8 cellular contexts compared by ENCODE assay signal in the genomic region with DNA sequence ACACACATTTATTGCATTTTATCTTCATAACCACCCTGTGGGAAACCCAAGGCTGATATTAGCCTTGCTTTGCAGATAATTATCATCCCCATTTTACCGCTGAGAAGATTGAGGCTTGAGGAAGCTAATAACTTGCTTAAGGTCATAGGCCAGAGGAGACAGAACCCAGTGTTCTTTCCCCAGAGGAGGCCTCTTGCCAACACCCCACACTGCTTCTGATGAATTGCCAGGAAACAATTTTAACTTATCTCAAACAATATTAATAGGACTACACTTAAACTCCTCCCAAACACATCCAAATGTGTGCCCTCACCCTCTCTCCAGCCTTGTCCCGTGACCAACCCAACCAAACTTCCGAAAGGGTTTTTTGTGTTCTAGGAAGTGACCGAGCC. TPM values are rescaled to one million over a fixed set of nuclear protein-coding genes. Genes with fewer than 3 reads are reported as not detected.
DNase-seq lines count a peak whose midpoint lies in the region; ATAC-seq and TF ChIP-seq lines count a peak whose summit lies in the region.

No MANE protein-coding gene starts in this region.

- peak overlapping the region in 1 of 2 donors; percentile 60 for H3K9ac ChIP-seq in liver (ENCODE audit: low read depth in 1 of 2, low read length in 2 of 2)

- peak overlapping the region; percentile 94 for H3K4me3 Mint-ChIP-seq in activated T-cell treated with anti-CD3 and anti-CD28 coated beads, Interleukin-2, amount 50 U/mL, for 24 hours
- H3K4me3 Mint-ChIP-seq in type B pancreatic cell = peak overlapping the region; percentile 80

- no peak for ATAC-seq in body of pancreas
- no peak for ATAC-seq in HG03439 (IDR thresholded peaks at IDR 0.05; ENCODE audit: unreplicated experiment)

- intact Hi-C loops in body of pancreas (cut with DNase I) = loop anchor here (10.0 kb wide), 1 partner anchor 261 kb away; no protein-coding TSS in a partner anchor
- intact Hi-C loops in A673 (cut with micrococcal nuclease; ENCODE audit: unreplicated experiment) = loop anchor here (5.0 to 10.0 kb wide), 2 partner anchors 174 to 261 kb away; no protein-coding TSS in a partner anchor

- DNase-seq in activated T-cell treated with anti-CD3 and anti-CD28 coated beads, Interleukin-2, amount 50 U/mL, for 24 hours = no peak
- DNase-seq in activated T-cell treated with anti-CD3 and anti-CD28 coated beads for 4 hours (no peak), body of pancreas (no peak), type B pancreatic cell (ENCODE audit: extremely low spot score, unreplicated experiment) (no peak), ACHN (no peak), A673 (ENCODE audit: low spot score) (no peak)

- peaks cover 14% of the 10 kb centered on the region for H3K36me3 Mint-ChIP-seq in activated T-cell treated with anti-CD3 and anti-CD28 coated beads, Interleukin-2, amount 50 U/mL, for 24 hours (ENCODE audit: low read depth)
- H3K36me3 Mint-ChIP-seq in type B pancreatic cell = no peaks in the 10 kb centered on the region

- WGBS in body of pancreas, 2 donors = 60 to 65% methylated on average over 4 of the region's 4 CpGs
- 73% methylated on average over 4 of the region's 4 CpGs for WGBS in liver

- peak overlapping the region; percentile 73 to 89 (median 82) for H3K27ac ChIP-seq in body of pancreas
- H3K27ac ChIP-seq in liver (ENCODE audit: low read depth in 1 of 2, low read length in 2 of 2) = peak overlapping the region; percentile 58 to 85
- no peak overlapping the region for H3K27ac ChIP-seq in A673 (ENCODE audit: low read depth, low read length, poor library complexity, severe bottlenecking)

- H3K9me3 ChIP-seq in body of pancreas (no peaks in the 10 kb centered on the region), liver (ENCODE audit: control insufficient read depth in 4 of 4, low read length in 3 of 4) (no peaks in the 10 kb centered on the region), A673 (ENCODE audit: low read depth, low read length, poor library complexity, severe bottlenecking) (no peaks in the 10 kb centered on the region)

- POLR2A ChIA-PET in A673 (lab: Charles Lee; ENCODE audit: low non-redundant PET) = no interaction called here

- TF ChIP-seq POLR2A in body of pancreas (IDR thresholded peaks at IDR 0.05) = no peak

- peaks cover 0 to 5% of the 10 kb centered on the region in 2 donors for H3K36me3 ChIP-seq in body of pancreas (replicated peaks in 1 of 2; ENCODE audit: insufficient read depth in 1 of 2, low read depth in 2 of 2)
- H3K36me3 ChIP-seq in liver (ENCODE audit: control insufficient read depth in 4 of 4, insufficient read depth in 3 of 4, low read depth in 1 of 4, low read length in 3 of 4) = peaks cover 5 to 7% (median 6%) of the 10 kb centered on the region in 4 donors
- H3K36me3 ChIP-seq in A673 (ENCODE audit: insufficient read depth, low read length, poor library complexity, severe bottlenecking) = peaks cover 9% of the 10 kb centered on the region

- H3K4me1 ChIP-seq in body of pancreas (peaks cover 61% of the 10 kb centered on the region), liver (ENCODE audit: control insufficient read depth in 4 of 4, insufficient read depth in 4 of 4, low read length in 3 of 4) (peaks cover 10 to 36% (median 27%) of the 10 kb centered on the region in 4 donors), A673 (ENCODE audit: insufficient read depth, low read length, poor library complexity, severe bottlenecking) (peaks cover 21% of the 10 kb centered on the region)

- no peaks in the 10 kb centered on the region for H3K9me3 Mint-ChIP-seq in activated T-cell treated with anti-CD3 and anti-CD28 coated beads, Interleukin-2, amount 50 U/mL, for 24 hours
- H3K9me3 Mint-ChIP-seq in type B pancreatic cell = no peaks in the 10 kb centered on the region

- H3K27me3 Mint-ChIP-seq in activated T-cell treated with anti-CD3 and anti-CD28 coated beads, Interleukin-2, amount 50 U/mL, for 24 hours = no peaks in the 10 kb centered on the region
- H3K27me3 Mint-ChIP-seq in type B pancreatic cell = no peaks in the 10 kb centered on the region

- H3K4me1 Mint-ChIP-seq in activated T-cell treated with anti-CD3 and anti-CD28 coated beads, Interleukin-2, amount 50 U/mL, for 24 hours (ENCODE audit: low read depth) = peaks cover 36% of the 10 kb centered on the region
- peaks cover 26% of the 10 kb centered on the region for H3K4me1 Mint-ChIP-seq in type B pancreatic cell (ENCODE audit: unreplicated experiment)

- CTCF ChIA-PET in A673 (lab: Charles Lee) = no interaction called here

- no peak for TF ChIP-seq RAD21 in liver (IDR thresholded peaks at IDR 0.05)

- H3K27ac Mint-ChIP-seq in activated T-cell treated with anti-CD3 and anti-CD28 coated beads, Interleukin-2, amount 50 U/mL, for 24 hours = peak overlapping the region; percentile 95
- H3K27ac Mint-ChIP-seq in type B pancreatic cell = peak overlapping the region; percentile 93

- H3K4me3 ChIP-seq in body of pancreas (no peak overlapping the region), liver (ENCODE audit: low read depth in 1 of 3, low read length in 3 of 3) (no peak overlapping the region), A673 (ENCODE audit: low read depth, low read length, poor library complexity, severe bottlenecking) (no peak overlapping the region)

- in situ Hi-C loops in ACHN (cut with HindIII; ENCODE audit: low pct_ligation_motif_present, low pct_unique_long_range_greater_than_20kb, low sequenced_read_pairs) = no loop called here

- BruUV-seq in A673 (replicated peaks; lab: Mats Ljungman, UMichigan) = no TSS peak

- H3K27me3 ChIP-seq in body of pancreas (no peaks in the 10 kb centered on the region), liver (ENCODE audit: control insufficient read depth in 4 of 4, insufficient read depth in 4 of 4, low read length in 3 of 4) (no peaks in the 10 kb centered on the region), A673 (replicated peaks; ENCODE audit: insufficient read depth, low read depth, low read length, poor library complexity) (no peaks in the 10 kb centered on the region)

- TF ChIP-seq CTCF in body of pancreas (IDR thresholded peaks at IDR 0.05) (no peak), liver (IDR thresholded peaks at IDR 0.05; ENCODE audit: low read depth, low read length, missing input control) (no peak), type B pancreatic cell (conservative IDR thresholded peaks at IDR 0.05) (no peak), A673 (conservative IDR thresholded peaks at IDR 0.05; ENCODE audit: low read depth, low read length) (no peak)

TF ChIP-seq in liver, 16 proteins besides CTCF, POLR2A, EP300 and RAD21:
- TF ChIP-seq EGR1 (IDR thresholded peaks at IDR 0.05; ENCODE audit: low read depth in 2 of 2) = no peak
- no peak for TF ChIP-seq JUND (IDR thresholded peaks at IDR 0.05)
- peak; percentile 98 for TF ChIP-seq NR2F2 (IDR thresholded peaks at IDR 0.05)
- no peak for TF ChIP-seq TAF1 (conservative IDR thresholded peaks at IDR 0.05)
- no peak for TF ChIP-seq SP1 (IDR thresholded peaks at IDR 0.05)
- TF ChIP-seq, protein P1, sequence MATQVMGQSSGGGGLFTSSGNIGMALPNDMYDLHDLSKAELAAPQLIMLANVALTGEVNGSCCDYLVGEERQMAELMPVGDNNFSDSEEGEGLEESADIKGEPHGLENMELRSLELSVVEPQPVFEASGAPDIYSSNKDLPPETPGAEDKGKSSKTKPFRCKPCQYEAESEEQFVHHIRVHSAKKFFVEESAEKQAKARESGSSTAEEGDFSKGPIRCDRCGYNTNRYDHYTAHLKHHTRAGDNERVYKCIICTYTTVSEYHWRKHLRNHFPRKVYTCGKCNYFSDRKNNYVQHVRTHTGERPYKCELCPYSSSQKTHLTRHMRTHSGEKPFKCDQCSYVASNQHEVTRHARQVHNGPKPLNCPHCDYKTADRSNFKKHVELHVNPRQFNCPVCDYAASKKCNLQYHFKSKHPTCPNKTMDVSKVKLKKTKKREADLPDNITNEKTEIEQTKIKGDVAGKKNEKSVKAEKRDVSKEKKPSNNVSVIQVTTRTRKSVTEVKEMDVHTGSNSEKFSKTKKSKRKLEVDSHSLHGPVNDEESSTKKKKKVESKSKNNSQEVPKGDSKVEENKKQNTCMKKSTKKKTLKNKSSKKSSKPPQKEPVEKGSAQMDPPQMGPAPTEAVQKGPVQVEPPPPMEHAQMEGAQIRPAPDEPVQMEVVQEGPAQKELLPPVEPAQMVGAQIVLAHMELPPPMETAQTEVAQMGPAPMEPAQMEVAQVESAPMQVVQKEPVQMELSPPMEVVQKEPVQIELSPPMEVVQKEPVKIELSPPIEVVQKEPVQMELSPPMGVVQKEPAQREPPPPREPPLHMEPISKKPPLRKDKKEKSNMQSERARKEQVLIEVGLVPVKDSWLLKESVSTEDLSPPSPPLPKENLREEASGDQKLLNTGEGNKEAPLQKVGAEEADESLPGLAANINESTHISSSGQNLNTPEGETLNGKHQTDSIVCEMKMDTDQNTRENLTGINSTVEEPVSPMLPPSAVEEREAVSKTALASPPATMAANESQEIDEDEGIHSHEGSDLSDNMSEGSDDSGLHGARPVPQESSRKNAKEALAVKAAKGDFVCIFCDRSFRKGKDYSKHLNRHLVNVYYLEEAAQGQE (IDR thresholded peaks at IDR 0.05) = no peak

RNA-seq across cellular contexts. Expression of a gene that starts 2.1 kb away (rescaled TPM):
- total RNA-seq in body of pancreas = 100 to 1,000 TPM; 107 to 152 TPM
- 100 to 1,000 TPM in 1 of 2 donors, 10 to 100 TPM in 1; 43.7 to 102 TPM for total RNA-seq in liver
- 10 to 100 TPM; 34.5 to 55.3 TPM for polyA plus RNA-seq in liver
- total RNA-seq in type B pancreatic cell (ENCODE audit: low replicate concordance) = 120 and 129 TPM in 2 replicates
- total RNA-seq in A673 (2021) = 100 and 113 TPM in 2 replicates

RNA-seq across cellular contexts. Expression of a gene that starts 15.7 kb away (rescaled TPM):
- total RNA-seq in body of pancreas (10 to 100 TPM; 52.1 to 97.9 TPM), liver (10 to 100 TPM; 33.0 to 55.1 TPM), type B pancreatic cell (ENCODE audit: low replicate concordance) (153 and 155 TPM in 2 replicates), A673 (2021) (217 and 248 TPM in 2 replicates)
- polyA plus RNA-seq in liver = 10 to 100 TPM; 16.3 to 22.9 TPM

RNA-seq across cellular contexts. Expression of a gene that starts 54.4 kb away (rescaled TPM):
- total RNA-seq in body of pancreas (1,000 to 10,000 TPM; 3,820 to 5,570 TPM), liver (1,000 to 10,000 TPM; 1,021 to 2,122 TPM), type B pancreatic cell (ENCODE audit: low replicate concordance) (2,449 and 2,557 TPM in 2 replicates), A673 (2021) (2,140 and 2,205 TPM in 2 replicates)
- polyA plus RNA-seq in liver = 1,000 to 10,000 TPM in 1 of 2 donors, 100 to 1,000 TPM in 1; 699 to 2,663 TPM
